19 cellular contexts compared by ENCODE assay signal in the genomic region with DNA sequence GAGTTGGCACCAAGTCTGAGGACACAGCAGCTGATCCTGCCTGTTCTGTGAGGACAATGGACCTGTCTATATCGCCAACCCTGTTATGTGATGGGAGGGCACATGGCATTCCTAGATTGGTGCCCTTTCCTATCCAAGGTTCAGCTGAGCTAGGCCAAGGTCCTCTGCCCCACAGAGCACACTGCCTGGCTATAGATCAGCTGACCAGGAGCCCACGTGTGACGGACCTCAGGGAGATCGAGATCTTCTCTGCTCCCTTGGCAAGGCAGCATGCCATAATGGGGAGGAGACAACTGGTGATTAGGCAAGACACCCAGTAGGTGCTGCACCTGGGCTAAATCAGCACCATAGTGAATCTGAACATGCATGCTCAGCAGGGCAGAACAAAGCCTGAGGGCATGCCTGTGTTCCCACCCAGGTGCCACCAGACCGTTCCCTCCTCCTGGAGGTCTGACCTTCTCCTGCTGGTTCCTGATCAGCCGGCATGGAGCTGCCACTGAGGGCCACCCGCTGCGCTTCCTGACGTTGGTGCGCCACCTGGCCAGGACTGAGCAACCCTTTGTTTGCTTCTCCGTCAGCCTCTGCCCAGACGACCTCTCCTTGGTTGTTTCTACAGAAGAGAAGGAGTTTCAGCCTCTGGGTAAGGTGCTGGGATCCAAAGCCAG.
A peak's percentile ranks its signal among the peaks of the same experiment; 100 is the strongest.
DNase-seq lines count a peak whose midpoint lies in the region; ATAC-seq lines count a peak whose summit lies in the region.
"Had no signal": no experiment of that assay in that cellular context is flagged by ENCODE, and none has a peak within 500 bp of the region (broad histone marks: within the 10 kb centered on the region; RNA-seq: fewer than 3 reads in every experiment).

No MANE protein-coding gene starts in this region.

- intact Hi-C loops in posterior vena cava (cut with DNase I) = no loop called here

- no peak for ATAC-seq in left lobe of liver
- no peak for ATAC-seq in stimulated activated naive B cell treated with anti-CD40 and anti-IgM and Interleukin-4, amounts not matched to agents 10 μg/mL and 1 μg/mL and 100 μg/mL, for 72 hours (replicated peaks)
- no peak for ATAC-seq in T-helper 17 cell
- ATAC-seq: CD8-positive, alpha-beta T cell; HCT116 had no signal

- H3K36me3 Mint-ChIP-seq in IgD-negative memory B cell = peaks cover 6% of the 10 kb centered on the region
- peaks cover 50 to 69% of the 10 kb centered on the region in 2 donors for H3K36me3 Mint-ChIP-seq in stimulated activated naive B cell treated with anti-CD40 and anti-IgM and Interleukin-4, amounts not matched to agents 10 μg/mL and 1 μg/mL and 100 μg/mL, for 72 hours
- H3K36me3 Mint-ChIP-seq in T-helper 17 cell (ENCODE audit: low read depth) = no peaks in the 10 kb centered on the region
- H3K36me3 Mint-ChIP-seq: CD8-positive, alpha-beta T cell had no signal

- no peaks in the 10 kb centered on the region for H3K4me1 Mint-ChIP-seq in IgD-negative memory B cell
- peaks cover 13 to 31% of the 10 kb centered on the region in 2 donors for H3K4me1 Mint-ChIP-seq in stimulated activated naive B cell treated with anti-CD40 and anti-IgM and Interleukin-4, amounts not matched to agents 10 μg/mL and 1 μg/mL and 100 μg/mL, for 72 hours
- no peaks in the 10 kb centered on the region for H3K4me1 Mint-ChIP-seq in T-helper 17 cell
- H3K4me1 Mint-ChIP-seq: B cell had no signal

- no peaks in the 10 kb centered on the region for H3K27me3 Mint-ChIP-seq in IgD-negative memory B cell
- H3K27me3 Mint-ChIP-seq in stimulated activated naive B cell treated with anti-CD40 and anti-IgM and Interleukin-4, amounts not matched to agents 10 μg/mL and 1 μg/mL and 100 μg/mL, for 72 hours = no peaks in the 10 kb centered on the region
- H3K27me3 Mint-ChIP-seq in T-helper 17 cell = peaks cover 15% of the 10 kb centered on the region
- H3K27me3 Mint-ChIP-seq: B cell had no signal

- no peaks in the 10 kb centered on the region for H3K9me3 ChIP-seq in T-helper 17 cell (ENCODE audit: control insufficient read depth, low read length, poor library complexity, severe bottlenecking)

- DNase-seq in NCI-H146 treated with DMSO at 0.1 percent for 48 hours (lab: John Stamatoyannopoulos, UW; ENCODE audit: unreplicated experiment) (peak; percentile 79), left lobe of liver (ENCODE audit: low spot score) (peak; percentile 32), Kasumi-1 (lab: John Stamatoyannopoulos, UW) (no peak), T-helper 17 cell (no peak), posterior vena cava (ENCODE audit: low spot score) (no peak)
- DNase-seq in stimulated activated naive B cell treated with anti-CD40 and anti-IgM and Interleukin-4, amounts not matched to agents 10 μg/mL and 1 μg/mL and 100 μg/mL, for 72 hours = no peak
- DNase-seq: CD8-positive, alpha-beta T cell; DND-41; IMR-90; Karpas-422; NCI-H1092 treated with DMSO at 0.1 percent for 48 hours; NCI-H1436 treated with DMSO at 0.1 percent for 48 hours; NCI-H2029; NCI-H446 treated with DMSO at 0.1 percent for 48 hours; NCI-H526; SHP77 had no signal

- H3K27ac Mint-ChIP-seq in IgD-negative memory B cell (peak overlapping the region in 2 of 3 donors; percentile 41 to 46), T-helper 17 cell (no peak overlapping the region)
- peak overlapping the region; percentile 73 for H3K27ac Mint-ChIP-seq in stimulated activated naive B cell treated with anti-CD40 and anti-IgM and Interleukin-4, amounts not matched to agents 10 μg/mL and 1 μg/mL and 100 μg/mL, for 72 hours
- H3K27ac Mint-ChIP-seq: B cell; CD8-positive, alpha-beta T cell had no signal

- H3K9me3 Mint-ChIP-seq in IgD-negative memory B cell = no peaks in the 10 kb centered on the region
- no peaks in the 10 kb centered on the region for H3K9me3 Mint-ChIP-seq in stimulated activated naive B cell treated with anti-CD40 and anti-IgM and Interleukin-4, amounts not matched to agents 10 μg/mL and 1 μg/mL and 100 μg/mL, for 72 hours
- H3K9me3 Mint-ChIP-seq: CD8-positive, alpha-beta T cell had no signal

- H3K4me3 Mint-ChIP-seq in IgD-negative memory B cell (no peak overlapping the region), T-helper 17 cell (no peak overlapping the region)
- H3K4me3 Mint-ChIP-seq in stimulated activated naive B cell treated with anti-CD40 and anti-IgM and Interleukin-4, amounts not matched to agents 10 μg/mL and 1 μg/mL and 100 μg/mL, for 72 hours = no peak overlapping the region
- H3K4me3 Mint-ChIP-seq: B cell; CD8-positive, alpha-beta T cell had no signal

Comparison
In these comparisons a context has a peak if more than half of its experiments do, and no peak if none do; other contexts are left out.
1. DNase-seq: peak in NCI-H146 treated with DMSO at 0.1 percent for 48 hours (single experiment) and left lobe of liver (single experiment); none in stimulated activated naive B cell treated with anti-CD40 and anti-IgM and Interleukin-4, amounts not matched to agents 10 μg/mL and 1 μg/mL and 100 μg/mL, for 72 hours (single experiment), Kasumi-1 (0 of 2), T-helper 17 cell (0 of 3) and posterior vena cava (single experiment).